18 cellular contexts compared by ENCODE assay signal in the genomic region with DNA sequence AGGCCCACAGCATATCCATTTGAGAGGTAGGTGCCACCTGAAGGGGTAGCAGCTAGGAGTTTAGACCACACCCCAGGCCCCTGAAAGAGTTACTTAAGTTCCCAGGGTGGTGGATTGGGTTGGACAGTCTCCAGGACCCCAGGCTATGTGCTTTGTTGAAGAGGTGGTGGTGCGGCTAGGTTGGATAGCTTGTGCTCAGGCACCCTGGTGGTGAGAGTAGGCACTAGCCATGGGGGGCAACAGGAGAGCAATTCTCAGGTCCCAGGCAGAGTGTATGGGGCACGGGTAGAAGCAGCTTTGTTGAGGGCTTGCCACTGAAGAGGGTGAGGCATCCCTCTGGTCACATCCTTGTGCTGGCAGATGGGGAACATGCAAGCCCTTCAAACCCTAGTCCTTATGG. TPM values are rescaled to one million over a fixed set of nuclear protein-coding genes. Genes with fewer than 3 reads are reported as not detected.
DNase-seq lines count a peak whose midpoint lies in the region; ATAC-seq, FAIRE-seq and TF ChIP-seq lines count a peak whose summit lies in the region.
"Had no signal": no experiment of that assay in that cellular context is flagged by ENCODE, and none has a peak within 500 bp of the region (broad histone marks: within the 10 kb centered on the region; RNA-seq: fewer than 3 reads in every experiment).

No MANE protein-coding gene starts in this region.

- H4K8ac ChIP-seq in H1 (ENCODE audit: extremely low read depth, insufficient read depth, low read length), result no peak overlapping the region

- POLR2A ChIA-PET in H1 (lab: Charles Lee; ENCODE audit: partially characterized antibody), result no interaction called here

- no peak overlapping the region for H3K9ac ChIP-seq in H1 (replicated peaks in 1 of 4; ENCODE audit: extremely low read depth in 1 of 4, low read depth in 3 of 4, low read length in 3 of 4)
- H3K9ac ChIP-seq: BLaER1 treated with 17β-estradiol and CSF1 and Interleukin-3, amounts not matched to agents 10 nM and 100 nM had no signal

- H2BK120ac ChIP-seq in H1 (replicated peaks; ENCODE audit: low read depth, low read length), result no peak overlapping the region

- H3K27ac ChIP-seq in cardiac muscle cell, result no peak overlapping the region
- no peak overlapping the region for H3K27ac ChIP-seq in H1 (ENCODE audit: low read depth, low read length)
- H3K27ac ChIP-seq: BLaER1 treated with 17β-estradiol and CSF1 and Interleukin-3, amounts not matched to agents 10 nM and 100 nM had no signal

- peak overlapping the region; percentile 91 for H4K91ac ChIP-seq in H1 (replicated peaks; ENCODE audit: insufficient read length, low read length)

- H3K27me3 ChIP-seq in cardiac muscle cell (no peaks in the 10 kb centered on the region), H1 (replicated peaks in 1 of 4; ENCODE audit: control insufficient read depth in 3 of 4, extremely low read depth in 1 of 4, insufficient read depth in 3 of 4, low read length in 3 of 4) (no peaks in the 10 kb centered on the region)
- H3K27me3 ChIP-seq: BLaER1 treated with 17β-estradiol and CSF1 and Interleukin-3, amounts not matched to agents 10 nM and 100 nM had no signal

- H3K79me1 ChIP-seq in H1 (ENCODE audit: low read depth, low read length), result no peaks in the 10 kb centered on the region

- H3K4me1 ChIP-seq in cardiac muscle cell (ENCODE audit: low read depth) (no peaks in the 10 kb centered on the region), H1 (replicated peaks in 1 of 4; ENCODE audit: control insufficient read depth in 3 of 4, insufficient read depth in 4 of 4, low read length in 3 of 4) (peaks cover 0 to 5% (median 1%) of the 10 kb centered on the region in 4 experiments; a peak in 2 of 7 replicates)

- peak in 1 of 2 donors; percentile 13 for DNase-seq in cardiac muscle cell (ENCODE audit: low read depth in 1 of 2, low spot score in 1 of 2)
- DNase-seq in left ventricle myocardium superior, result no peak
- DNase-seq in NCI-H345 (lab: John Stamatoyannopoulos, UW), result peak; percentile 21
- DNase-seq in H1 (ENCODE audit: low read depth in 1 of 2, low spot score in 2 of 2), result no peak
- DNase-seq in stimulated activated effector memory CD8-positive, alpha-beta T cell treated with anti-CD3 and anti-CD28 coated beads, Interleukin-12 subunit alpha, Interleukin-12 subunit beta, amount 100 ng/mL, for 72 hours (ENCODE audit: low spot score in 2 of 2), result no peak
- no peak for DNase-seq in RPMI8226
- DNase-seq: 8988T; AML-193; CD4-positive, CD25-positive, alpha-beta regulatory T cell; GOT3; HCEC 1CT; KG1 had no signal

- H3K9me3 Mint-ChIP-seq in stimulated activated effector memory CD8-positive, alpha-beta T cell treated with anti-CD3 and anti-CD28 coated beads, Interleukin-12 subunit alpha, Interleukin-12 subunit beta, amount 100 ng/mL, for 72 hours, result peaks cover 15% of the 10 kb centered on the region

- H2BK12ac ChIP-seq in H1 (ENCODE audit: low read depth, low read length), result peak overlapping the region; percentile 78; the same call in 1 of the 2 replicates

- peak overlapping the region; percentile 46; the same call in 1 of the 2 replicates for H2BK15ac ChIP-seq in H1 (ENCODE audit: low read length)

- WGBS in H1 (ENCODE audit: extremely low coverage in 1 of 2, insufficient coverage in 1 of 2, insufficient read length in 1 of 2, insufficient replicate concordance in 2 of 2, low coverage in 1 of 2, low lambda C conversion rate in 2 of 2, missing lambda C conversion rate in 1 of 2), 2 experiments, result 100% methylated on average over 2 of the region's 2 CpGs; no CpG with 5 or more reads in 1 of the 2 experiments

- peak overlapping the region; percentile 54 for H3K4ac ChIP-seq in H1 (replicated peaks; ENCODE audit: insufficient read length, low read depth, low read length)

- no peaks in the 10 kb centered on the region for H3K23me2 ChIP-seq in H1 (ENCODE audit: low read depth, low read length)

- no peak overlapping the region for H3K4me2 ChIP-seq in H1 (ENCODE audit: insufficient read depth in 1 of 2, low read depth in 2 of 2, low read length in 2 of 2)
- H3K4me2 ChIP-seq: BLaER1 treated with 17β-estradiol and CSF1 and Interleukin-3, amounts not matched to agents 10 nM and 100 nM had no signal

- H3K36me3 ChIP-seq in cardiac muscle cell, result no peaks in the 10 kb centered on the region
- no peaks in the 10 kb centered on the region for H3K36me3 ChIP-seq in H1 (ENCODE audit: control insufficient read depth in 2 of 4, insufficient read depth in 4 of 4, low read length in 3 of 4)
- H3K36me3 ChIP-seq: BLaER1 treated with 17β-estradiol and CSF1 and Interleukin-3, amounts not matched to agents 10 nM and 100 nM had no signal

- ATAC-seq in left ventricle myocardium superior (no peak), HG02973 (IDR thresholded peaks at IDR 0.05; ENCODE audit: unreplicated experiment) (no peak), GM21367 (IDR thresholded peaks at IDR 0.05; ENCODE audit: unreplicated experiment) (no peak)
- ATAC-seq in stimulated activated effector memory CD8-positive, alpha-beta T cell treated with anti-CD3 and anti-CD28 coated beads, Interleukin-12 subunit alpha, Interleukin-12 subunit beta, amount 100 ng/mL, for 72 hours, result peak; percentile 36

- TF ChIP-seq EP300 in H1 (IDR thresholded peaks at IDR 0.05; ENCODE audit: borderline replicate concordance in 1 of 2, low read depth in 2 of 2, low read length in 2 of 2), result no peak

- no peak overlapping the region for H3K27ac Mint-ChIP-seq in stimulated activated effector memory CD8-positive, alpha-beta T cell treated with anti-CD3 and anti-CD28 coated beads, Interleukin-12 subunit alpha, Interleukin-12 subunit beta, amount 100 ng/mL, for 72 hours
- H3K27ac Mint-ChIP-seq: CD4-positive, CD25-positive, alpha-beta regulatory T cell had no signal

- H4K5ac ChIP-seq in H1 (ENCODE audit: insufficient read length, low read depth, low read length), result no peak overlapping the region

- H3K9me3 ChIP-seq in cardiac muscle cell (ENCODE audit: low read depth) (no peaks in the 10 kb centered on the region), H1 (ENCODE audit: insufficient read depth in 2 of 2, low read depth in 1 of 2, low read length in 1 of 2) (no peaks in the 10 kb centered on the region)

- H3K4me3 ChIP-seq in cardiac muscle cell, result no peak overlapping the region
- no peak overlapping the region for H3K4me3 ChIP-seq in H1 (ENCODE audit: extremely low read depth in 1 of 4, insufficient read depth in 2 of 4, low read depth in 3 of 4, low read length in 4 of 4)
- H3K4me3 ChIP-seq: BLaER1 treated with 17β-estradiol and CSF1 and Interleukin-3, amounts not matched to agents 10 nM and 100 nM had no signal

- no peak for TF ChIP-seq POLR2A in H1 (IDR thresholded peaks at IDR 0.05; ENCODE audit: control extremely low read depth in 1 of 2, low read depth in 2 of 2, low read length in 2 of 2)

- H3K18ac ChIP-seq in H1 (ENCODE audit: extremely low read depth, low read length), result no peak overlapping the region; the same call in 1 of the 2 replicates

- 0 out of 2 replicates have a peak overlapping the region, but pooled peaks have one; percentile 0 for H2BK5ac ChIP-seq in H1 (ENCODE audit: low read depth, low read length)

- intact Hi-C loops in left ventricle myocardium superior (cut with micrococcal nuclease), result no loop called here

- H3K79me2 ChIP-seq in H1 (ENCODE audit: control insufficient read depth in 1 of 2, insufficient read depth in 2 of 2, low read length in 2 of 2), result no peaks in the 10 kb centered on the region

- no peak overlapping the region for H3K56ac ChIP-seq in H1 (replicated peaks; ENCODE audit: insufficient read length, low read depth, low read length)

- CTCF ChIA-PET in H1 (lab: Charles Lee; ENCODE audit: partially characterized antibody), result interaction anchor here (0.8 to 5.1 kb wide), 2 partner anchors 12 to 245 kb away, joined by 3 to 37 read pairs; no protein-coding TSS in a partner anchor

- no peak for FAIRE-seq in H1 (lab: Jason Lieb, UNC)
- FAIRE-seq: GM12892, GM19239 had no signal

- no peak overlapping the region for H2AK5ac ChIP-seq in H1 (ENCODE audit: low read depth, low read length)

- H2BK20ac ChIP-seq in H1 (ENCODE audit: low read length), result peak overlapping the region; percentile 66; the same call in 1 of the 2 replicates

- no peaks in the 10 kb centered on the region for H3K36me3 Mint-ChIP-seq in stimulated activated effector memory CD8-positive, alpha-beta T cell treated with anti-CD3 and anti-CD28 coated beads, Interleukin-12 subunit alpha, Interleukin-12 subunit beta, amount 100 ng/mL, for 72 hours
- H3K36me3 Mint-ChIP-seq: CD4-positive, CD25-positive, alpha-beta regulatory T cell had no signal

- H3K23ac ChIP-seq in H1 (ENCODE audit: insufficient read length), result no peak overlapping the region

- no peak for TF ChIP-seq RAD21 in H1 (IDR thresholded peaks at IDR 0.05 in 1 of 2, conservative IDR thresholded peaks at IDR 0.05 in 1 of 2; ENCODE audit: low read depth in 2 of 2, low read length in 2 of 2)

- no peak overlapping the region for H3K14ac ChIP-seq in H1 (ENCODE audit: insufficient read length)

- H3K4me1 Mint-ChIP-seq in stimulated activated effector memory CD8-positive, alpha-beta T cell treated with anti-CD3 and anti-CD28 coated beads, Interleukin-12 subunit alpha, Interleukin-12 subunit beta, amount 100 ng/mL, for 72 hours, result no peaks in the 10 kb centered on the region
- H3K4me1 Mint-ChIP-seq: CD4-positive, CD25-positive, alpha-beta regulatory T cell had no signal

- no peak overlapping the region for H3K4me3 Mint-ChIP-seq in stimulated activated effector memory CD8-positive, alpha-beta T cell treated with anti-CD3 and anti-CD28 coated beads, Interleukin-12 subunit alpha, Interleukin-12 subunit beta, amount 100 ng/mL, for 72 hours
- H3K4me3 Mint-ChIP-seq: CD4-positive, CD25-positive, alpha-beta regulatory T cell had no signal

- no peak overlapping the region for H2AFZ ChIP-seq in H1 (ENCODE audit: low read length)

- H4K20me1 ChIP-seq in H1 (replicated peaks in 1 of 2; ENCODE audit: control insufficient read depth in 1 of 2, insufficient read depth in 2 of 2, low read length in 2 of 2), result no peaks in the 10 kb centered on the region
- H4K20me1 ChIP-seq: BLaER1 treated with 17β-estradiol and CSF1 and Interleukin-3, amounts not matched to agents 10 nM and 100 nM had no signal

- TF ChIP-seq CTCF in cardiac muscle cell (IDR thresholded peaks at IDR 0.05; ENCODE audit: low read depth, low read length) (peak; percentile 15), H1 (IDR thresholded peaks at IDR 0.05; ENCODE audit: control extremely low read depth in 1 of 3, insufficient read depth in 1 of 3, low read depth in 1 of 3, low read length in 3 of 3) (no peak)

RNA-seq across cellular contexts. Expression of gene PF4, which starts 5.6 kb away (rescaled TPM):
- total RNA-seq in cardiac muscle cell (not detected in 2 replicates), left ventricle myocardium superior (not detected)
- polyA plus RNA-seq in cardiac muscle cell (not detected in 2 replicates), H1 (2011; rRNA removed) (2.3 and 4.5 TPM in 2 replicates)
- total RNA-seq in H1 (2021; fragmentation: NEBNext Ultra II Directional; extraction: Animal tissue kit (Norgen Biotek cat#: 25700)), result 0.71 and 2.0 TPM in 2 replicates
- polyA plus RNA-seq in H1 (2011; cell fraction: cytosol; rRNA removed), result 2.9 TPM
- polyA plus RNA-seq in H1 (2011; cell fraction: nucleus; rRNA removed), result 1.6 TPM
- polyA plus RNA-seq in H1 (2012, experiment 1 of 2), result 0.69 to 1.6 TPM (median 1.3 TPM) in 4 replicates
- 1.5 TPM for polyA plus RNA-seq in H1 (2012, experiment 2 of 2)
- 4.7 TPM for polyA plus RNA-seq in H1 (2013, experiment 1 of 2)
- polyA plus RNA-seq in H1 (2013, experiment 2 of 2), result 4.1 TPM
- 0.37 TPM in 1 of 2 replicates, not detected in the other for polyA minus RNA-seq in H1 (2011; rRNA and poly(A)+ RNA removed)
- polyA minus RNA-seq in H1 (2011; cell fraction: cytosol; rRNA and poly(A)+ RNA removed), result 2.1 TPM
- polyA minus RNA-seq in H1 (2011; cell fraction: nucleus; rRNA and poly(A)+ RNA removed), result not detected
- total RNA-seq: Daoy had no signal
- polyA plus RNA-seq: CD4-positive, CD25-positive, alpha-beta regulatory T cell had no signal

RNA-seq across cellular contexts. Expression of gene PPBP, which starts 11.8 kb away (rescaled TPM):
- total RNA-seq in cardiac muscle cell (not detected in 2 replicates), left ventricle myocardium superior (0.74 TPM)
- polyA plus RNA-seq in cardiac muscle cell (not detected in 2 replicates), H1 (2011; rRNA removed) (0.18 TPM in 1 of 2 replicates, not detected in the other)
- total RNA-seq in H1 (2021; fragmentation: NEBNext Ultra II Directional; extraction: Animal tissue kit (Norgen Biotek cat#: 25700)), result 0.43 TPM in 1 of 2 replicates, not detected in the other
- polyA plus RNA-seq in H1 (2011; cell fraction: cytosol; rRNA removed), result not detected
- not detected for polyA plus RNA-seq in H1 (2011; cell fraction: nucleus; rRNA removed)
- 0.27 to 0.31 TPM in 2 of 4 replicates, not detected in the others for polyA plus RNA-seq in H1 (2012, experiment 1 of 2)
- not detected for polyA plus RNA-seq in H1 (2012, experiment 2 of 2)
- polyA plus RNA-seq in H1 (2013, experiment 1 of 2), result 0.45 TPM
- 0.57 TPM for polyA plus RNA-seq in H1 (2013, experiment 2 of 2)
- not detected in 2 replicates for polyA minus RNA-seq in H1 (2011; rRNA and poly(A)+ RNA removed)
- polyA minus RNA-seq in H1 (2011; cell fraction: cytosol; rRNA and poly(A)+ RNA removed), result not detected
- not detected for polyA minus RNA-seq in H1 (2011; cell fraction: nucleus; rRNA and poly(A)+ RNA removed)
- total RNA-seq: Daoy had no signal

RNA-seq across cellular contexts. Expression of gene CXCL5, which starts 22.3 kb away (rescaled TPM):
- total RNA-seq in cardiac muscle cell (not detected in 2 replicates), left ventricle myocardium superior (not detected)
- polyA plus RNA-seq in cardiac muscle cell (not detected in 2 replicates), H1 (2011; rRNA removed) (8.5 and 15.6 TPM in 2 replicates)
- 10.9 and 11.4 TPM in 2 replicates for total RNA-seq in H1 (2021; fragmentation: NEBNext Ultra II Directional; extraction: Animal tissue kit (Norgen Biotek cat#: 25700))
- 11.4 TPM for polyA plus RNA-seq in H1 (2011; cell fraction: cytosol; rRNA removed)
- 6.9 TPM for polyA plus RNA-seq in H1 (2011; cell fraction: nucleus; rRNA removed)
- polyA plus RNA-seq in H1 (2012, experiment 1 of 2), result 10.4 to 18.4 TPM (median 15.3 TPM) in 4 replicates
- polyA plus RNA-seq in H1 (2012, experiment 2 of 2), result 8.6 TPM
- polyA plus RNA-seq in H1 (2013, experiment 1 of 2), result 11.4 TPM
- 12.6 TPM for polyA plus RNA-seq in H1 (2013, experiment 2 of 2)
- 2.7 and 8.1 TPM in 2 replicates for polyA minus RNA-seq in H1 (2011; rRNA and poly(A)+ RNA removed)
- 6.5 TPM for polyA minus RNA-seq in H1 (2011; cell fraction: cytosol; rRNA and poly(A)+ RNA removed)
- polyA minus RNA-seq in H1 (2011; cell fraction: nucleus; rRNA and poly(A)+ RNA removed), result 8.0 TPM
- total RNA-seq: Daoy had no signal
- polyA plus RNA-seq: CD4-positive, CD25-positive, alpha-beta regulatory T cell had no signal

Comparison
In these comparisons a context has a peak if more than half of its experiments do, and no peak if none do; other contexts are left out.
1. RNA of gene CXCL5, which starts 22.3 kb away (total RNA-seq): 10.9 to 11.4 TPM in H1; not detected in left ventricle myocardium superior (single experiment) and not detected in cardiac muscle cell; every median in the first group is over 10 times any median in the second.